Comparison of ENCODE assay signal across 8 cellular contexts in genomic region chr2:39124000-39124769, GRCh38. TPM values are rescaled to one million over a fixed set of nuclear protein-coding genes. Genes with fewer than 3 reads are reported as not detected.
DNase-seq lines count a peak whose midpoint lies in the region; FAIRE-seq and TF ChIP-seq lines count a peak whose summit lies in the region.

No MANE protein-coding gene starts in this region.

- no peaks in the 10 kb centered on the region for H3K9me3 Mint-ChIP-seq in nephron progenitor cell
- no peaks in the 10 kb centered on the region for H3K9me3 Mint-ChIP-seq in stimulated activated naive CD8-positive, alpha-beta T cell treated with anti-CD3 and anti-CD28 coated beads, Interleukin-15, Interleukin-2, amounts not matched to agents 100 ng/mL and 50 ng/mL, for 24 hours

- peak overlapping the region; percentile 99 for H3K27ac Mint-ChIP-seq in nephron progenitor cell
- peak overlapping the region; percentile 98 for H3K27ac Mint-ChIP-seq in stimulated activated naive CD8-positive, alpha-beta T cell treated with anti-CD3 and anti-CD28 coated beads, Interleukin-15, Interleukin-2, amounts not matched to agents 100 ng/mL and 50 ng/mL, for 24 hours

- H3K36me3 ChIP-seq in H7 (replicated peaks; ENCODE audit: control insufficient read depth, insufficient read depth, low read length) = no peaks in the 10 kb centered on the region

- POLR2A ChIA-PET in RWPE1 (lab: Yijun Ruan, JAX; ENCODE audit: low non-redundant PET) = no interaction called here

- FAIRE-seq in G401.6 (lab: Jason Lieb, UNC) = peak; percentile 71

- CTCF ChIA-PET in RWPE1 (lab: Yijun Ruan, JAX) = interaction anchor here (0.5 to 1.6 kb wide), 8 partner anchors 8 to 1870 kb away, joined by 3 to 10 read pairs (median 3); no protein-coding TSS in a partner anchor

- peak overlapping the region; percentile 80 for H3K4me3 ChIP-seq in H7 (ENCODE audit: insufficient read depth, low read depth, low read length)
- H3K4me3 ChIP-seq in fibroblast of the aortic adventitia (ENCODE audit: low read depth, low read length) = peak overlapping the region; percentile 97

- H3K4me3 Mint-ChIP-seq in nephron progenitor cell = peak overlapping the region; percentile 91
- H3K4me3 Mint-ChIP-seq in stimulated activated naive CD8-positive, alpha-beta T cell treated with anti-CD3 and anti-CD28 coated beads, Interleukin-15, Interleukin-2, amounts not matched to agents 100 ng/mL and 50 ng/mL, for 24 hours = peak overlapping the region; percentile 94

- H3K27me3 Mint-ChIP-seq in nephron progenitor cell (ENCODE audit: low read depth, poor library complexity) = peaks cover 19% of the 10 kb centered on the region
- no peaks in the 10 kb centered on the region for H3K27me3 Mint-ChIP-seq in stimulated activated naive CD8-positive, alpha-beta T cell treated with anti-CD3 and anti-CD28 coated beads, Interleukin-15, Interleukin-2, amounts not matched to agents 100 ng/mL and 50 ng/mL, for 24 hours

- no peaks in the 10 kb centered on the region for H3K36me3 Mint-ChIP-seq in nephron progenitor cell (ENCODE audit: low read depth)
- H3K36me3 Mint-ChIP-seq in stimulated activated naive CD8-positive, alpha-beta T cell treated with anti-CD3 and anti-CD28 coated beads, Interleukin-15, Interleukin-2, amounts not matched to agents 100 ng/mL and 50 ng/mL, for 24 hours (ENCODE audit: low read depth) = peaks cover 6% of the 10 kb centered on the region

- peak overlapping the region; percentile 86 for H3K27ac ChIP-seq in RWPE1

- TF ChIP-seq CTCF in RWPE1 (conservative IDR thresholded peaks at IDR 0.05; ENCODE audit: low read depth) = peak; percentile 61
- peak; percentile 61 for TF ChIP-seq CTCF in fibroblast of the aortic adventitia (IDR thresholded peaks at IDR 0.05; ENCODE audit: insufficient read depth, low read length)
- TF ChIP-seq CTCF in nephron progenitor cell (IDR thresholded peaks at IDR 0.05) = peak; percentile 59

- H3K4me1 Mint-ChIP-seq in nephron progenitor cell = peaks cover 44% of the 10 kb centered on the region
- H3K4me1 Mint-ChIP-seq in stimulated activated naive CD8-positive, alpha-beta T cell treated with anti-CD3 and anti-CD28 coated beads, Interleukin-15, Interleukin-2, amounts not matched to agents 100 ng/mL and 50 ng/mL, for 24 hours (ENCODE audit: low read depth) = peaks cover 61% of the 10 kb centered on the region

- DNase-seq in H7 (peak; percentile 95), LoVo (ENCODE audit: low spot score) (peak; percentile 97), RWPE1 (ENCODE audit: low spot score) (peak; percentile 86), fibroblast of the aortic adventitia (ENCODE audit: low read depth) (peak; percentile 93), nephron progenitor cell (peak; percentile 98)
- DNase-seq in activated effector memory CD4-positive, alpha-beta T cell treated with Interleukin-2 at 50 U/mL for 16 hours = peak; percentile 96

- H3K27me3 ChIP-seq in H7 (ENCODE audit: control insufficient read depth, insufficient read depth, low read length) = no peaks in the 10 kb centered on the region

RNA-seq across cellular contexts. Expression of gene SOS1, which starts 3.3 kb away (rescaled TPM):
- 8.4 and 22.0 TPM in 2 replicates for total RNA-seq in H7 (2014; rRNA removed; shearing (Covaris generic))
- total RNA-seq in fibroblast of the aortic adventitia (ENCODE audit: low replicate concordance) = 27.9 and 36.1 TPM in 2 replicates

Comparison
In these comparisons a context has a peak if more than half of its experiments do, and no peak if none do; other contexts are left out.
1. Peak in every context shown above with its lines: DNase-seq, H3K4me3 ChIP-seq and H3K27ac ChIP-seq.